1 cellular context compared by ENCODE assay signal in genomic region chr1:160097911-160098851, GRCh38.
TF ChIP-seq lines count a peak whose summit lies in the region.

TSS of gene IGSF8 (minus strand) at chr1:160098619. CDS start at chr1:160098472, 147 bp downstream.

TF ChIP-seq in HepG2, 621 proteins besides CTCF, POLR2A, EP300 and RAD21 (continued from another document and continues in another):
- no peak for TF ChIP-seq DDIT3 (CRISPR knock-in tag; IDR thresholded peaks at IDR 0.05)
- no peak for TF ChIP-seq ATAD3A (CRISPR knock-in tag; IDR thresholded peaks at IDR 0.05)
- TF ChIP-seq ZNF580 (CRISPR knock-in tag; IDR thresholded peaks at IDR 0.05; ENCODE audit: borderline replicate concordance, low read depth): no peak
- 0 out of 2 replicates have a peak, but pooled peaks have one; percentile 54 for TF ChIP-seq ARHGAP35 (CRISPR knock-in tag; IDR thresholded peaks at IDR 0.05; ENCODE audit: borderline replicate concordance)
- no peak for TF ChIP-seq CBX2 (IDR thresholded peaks at IDR 0.05; ENCODE audit: low read depth, low read length)
- TF ChIP-seq CBX2 (CRISPR knock-in tag; IDR thresholded peaks at IDR 0.05; ENCODE audit: low read depth): no peak
- no peak for TF ChIP-seq ZNF496 (CRISPR knock-in tag; IDR thresholded peaks at IDR 0.05; ENCODE audit: insufficient replicate concordance)
- TF ChIP-seq PREB (CRISPR knock-in tag; IDR thresholded peaks at IDR 0.05): no peak
- no peak for TF ChIP-seq ZKSCAN1 (IDR thresholded peaks at IDR 0.05; ENCODE audit: low read length)
- peak; percentile 50; the same call in 1 of the 2 replicates for TF ChIP-seq NFKB2 (CRISPR knock-in tag; IDR thresholded peaks at IDR 0.05; ENCODE audit: borderline replicate concordance)
- TF ChIP-seq SP4 (CRISPR knock-in tag; IDR thresholded peaks at IDR 0.05): peak; percentile 85
- TF ChIP-seq KMT2B (CRISPR knock-in tag; IDR thresholded peaks at IDR 0.05): no peak
- TF ChIP-seq HBP1 (CRISPR knock-in tag; IDR thresholded peaks at IDR 0.05; ENCODE audit: low read depth): 0 out of 2 replicates have a peak, but pooled peaks have one; percentile 30
- no peak for TF ChIP-seq TAF15 (IDR thresholded peaks at IDR 0.05; ENCODE audit: low read depth, low read length, poor library complexity, severe bottlenecking)
- no peak for TF ChIP-seq JUN (CRISPR knock-in tag; IDR thresholded peaks at IDR 0.05)
- no peak for TF ChIP-seq ZBTB34 (CRISPR knock-in tag; IDR thresholded peaks at IDR 0.05)
- TF ChIP-seq ZNF574 (CRISPR knock-in tag; IDR thresholded peaks at IDR 0.05): no peak
- no peak for TF ChIP-seq ZNF414 (CRISPR knock-in tag; IDR thresholded peaks at IDR 0.05)
- peak; percentile 56; the same call in 1 of the 2 replicates for TF ChIP-seq UBTF (CRISPR knock-in tag; IDR thresholded peaks at IDR 0.05)
- peak; percentile 72; the same call in 1 of the 2 replicates for TF ChIP-seq GABPB1 (CRISPR knock-in tag; IDR thresholded peaks at IDR 0.05)
- TF ChIP-seq ZNF230 (CRISPR knock-in tag; IDR thresholded peaks at IDR 0.05): 0 out of 2 replicates have a peak, but pooled peaks have one; percentile 20
- TF ChIP-seq THAP8 (CRISPR knock-in tag; IDR thresholded peaks at IDR 0.05; ENCODE audit: borderline replicate concordance): no peak
- TF ChIP-seq ZNF24 (IDR thresholded peaks at IDR 0.05): no peak
- no peak for TF ChIP-seq ISX (CRISPR knock-in tag; conservative IDR thresholded peaks at IDR 0.05)
- TF ChIP-seq ZNF383 (CRISPR knock-in tag; IDR thresholded peaks at IDR 0.05; ENCODE audit: borderline replicate concordance): no peak
- TF ChIP-seq FOSL2 (CRISPR knock-in tag; IDR thresholded peaks at IDR 0.05): no peak
- no peak for TF ChIP-seq SNAPC5 (CRISPR knock-in tag; IDR thresholded peaks at IDR 0.05; ENCODE audit: borderline replicate concordance)
- no peak for TF ChIP-seq ATF7-NPFF (CRISPR knock-in tag; IDR thresholded peaks at IDR 0.05; ENCODE audit: low read depth)
- no peak for TF ChIP-seq CHCHD3 (CRISPR knock-in tag; IDR thresholded peaks at IDR 0.05)
- 0 out of 2 replicates have a peak, but pooled peaks have one; percentile 33 for TF ChIP-seq ZNF441 (CRISPR knock-in tag; IDR thresholded peaks at IDR 0.05; ENCODE audit: borderline replicate concordance)
- TF ChIP-seq TBX2 (CRISPR knock-in tag; IDR thresholded peaks at IDR 0.05; ENCODE audit: borderline replicate concordance): no peak
- no peak for TF ChIP-seq HHEX (CRISPR knock-in tag; IDR thresholded peaks at IDR 0.05)
- no peak for TF ChIP-seq FUBP1 (CRISPR knock-in tag; IDR thresholded peaks at IDR 0.05; ENCODE audit: borderline replicate concordance)
- TF ChIP-seq ELK4 (CRISPR knock-in tag; IDR thresholded peaks at IDR 0.05; ENCODE audit: borderline replicate concordance): no peak
- no peak for TF ChIP-seq ZNF234 (CRISPR knock-in tag; conservative IDR thresholded peaks at IDR 0.05)
- no peak for TF ChIP-seq ZNF775 (CRISPR knock-in tag; IDR thresholded peaks at IDR 0.05; ENCODE audit: borderline replicate concordance)
- no peak for TF ChIP-seq NFATC3 (CRISPR knock-in tag; IDR thresholded peaks at IDR 0.05)
- no peak for TF ChIP-seq SOX5 (CRISPR knock-in tag; IDR thresholded peaks at IDR 0.05; ENCODE audit: borderline replicate concordance)
- no peak for TF ChIP-seq ZUFSP (CRISPR knock-in tag; IDR thresholded peaks at IDR 0.05; ENCODE audit: borderline replicate concordance)
- no peak for TF ChIP-seq CAMTA2 (CRISPR knock-in tag; IDR thresholded peaks at IDR 0.05; ENCODE audit: borderline replicate concordance)
- no peak for TF ChIP-seq ZNF792 (CRISPR knock-in tag; IDR thresholded peaks at IDR 0.05)
- TF ChIP-seq ZBTB37 (CRISPR knock-in tag; IDR thresholded peaks at IDR 0.05): no peak
- no peak for TF ChIP-seq TGIF2 (CRISPR knock-in tag; IDR thresholded peaks at IDR 0.05)
- TF ChIP-seq ZNF343 (CRISPR knock-in tag; IDR thresholded peaks at IDR 0.05): no peak
- TF ChIP-seq CENPBD1 (CRISPR knock-in tag; IDR thresholded peaks at IDR 0.05; ENCODE audit: borderline replicate concordance, low read depth): no peak
- peak; percentile 46; the same call in 1 of the 2 replicates for TF ChIP-seq RBFOX2 (IDR thresholded peaks at IDR 0.05; ENCODE audit: low read depth, low read length)
